Comparison of ENCODE assay signal across 2 cellular contexts in genomic region chr12:12915654-12916053, GRCh38.
TF ChIP-seq lines count a peak whose summit lies in the region.

No MANE protein-coding gene starts in this region.

TF ChIP-seq in A549, 52 proteins besides CTCF, POLR2A, EP300 and RAD21 (continued from another document):
- TF ChIP-seq TP53 (CRISPR knock-in tag; IDR thresholded peaks at IDR 0.05): no peak
- no peak for TF ChIP-seq BCL3 (IDR thresholded peaks at IDR 0.05)
- TF ChIP-seq NFE2L2 (conservative IDR thresholded peaks at IDR 0.05; ENCODE audit: low read length): no peak
- TF ChIP-seq HOXB5 (CRISPR knock-in tag; IDR thresholded peaks at IDR 0.05): no peak
- no peak for TF ChIP-seq MAX (IDR thresholded peaks at IDR 0.05)
- TF ChIP-seq, protein P1, sequence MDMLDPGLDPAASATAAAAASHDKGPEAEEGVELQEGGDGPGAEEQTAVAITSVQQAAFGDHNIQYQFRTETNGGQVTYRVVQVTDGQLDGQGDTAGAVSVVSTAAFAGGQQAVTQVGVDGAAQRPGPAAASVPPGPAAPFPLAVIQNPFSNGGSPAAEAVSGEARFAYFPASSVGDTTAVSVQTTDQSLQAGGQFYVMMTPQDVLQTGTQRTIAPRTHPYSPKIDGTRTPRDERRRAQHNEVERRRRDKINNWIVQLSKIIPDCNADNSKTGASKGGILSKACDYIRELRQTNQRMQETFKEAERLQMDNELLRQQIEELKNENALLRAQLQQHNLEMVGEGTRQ (IDR thresholded peaks at IDR 0.05): no peak
- TF ChIP-seq PBX3 (IDR thresholded peaks at IDR 0.05): no peak
- no peak for TF ChIP-seq ZFP36 (IDR thresholded peaks at IDR 0.05; ENCODE audit: borderline replicate concordance, partially characterized antibody)
- TF ChIP-seq HOXB13 (CRISPR knock-in tag; IDR thresholded peaks at IDR 0.05; ENCODE audit: low read depth): no peak

TF ChIP-seq in WTC11, 78 proteins besides CTCF, POLR2A, EP300 and RAD21 (continued from another document):
- TF ChIP-seq EMX1 (CRISPR knock-in tag; IDR thresholded peaks at IDR 0.05) (no peak), ZNF396 (CRISPR knock-in tag; IDR thresholded peaks at IDR 0.05; ENCODE audit: borderline replicate concordance) (no peak), CREB1 (CRISPR knock-in tag; IDR thresholded peaks at IDR 0.05) (no peak), CBFB (CRISPR knock-in tag; IDR thresholded peaks at IDR 0.05; ENCODE audit: low read depth) (no peak), ERG (CRISPR knock-in tag; IDR thresholded peaks at IDR 0.05) (no peak), PRRX2 (CRISPR knock-in tag; IDR thresholded peaks at IDR 0.05) (no peak), STAT6 (CRISPR knock-in tag; conservative IDR thresholded peaks at IDR 0.05; ENCODE audit: low read depth) (no peak), ZNF416 (CRISPR knock-in tag; IDR thresholded peaks at IDR 0.05) (no peak), ZNF121 (CRISPR knock-in tag; IDR thresholded peaks at IDR 0.05) (no peak), OVOL2 (CRISPR knock-in tag; IDR thresholded peaks at IDR 0.05; ENCODE audit: borderline replicate concordance) (no peak), MXD4 (CRISPR knock-in tag; IDR thresholded peaks at IDR 0.05; ENCODE audit: borderline replicate concordance) (no peak), ZNF281 (CRISPR knock-in tag; IDR thresholded peaks at IDR 0.05) (no peak), ZNF423 (CRISPR knock-in tag; IDR thresholded peaks at IDR 0.05) (no peak), SOX15 (CRISPR knock-in tag; IDR thresholded peaks at IDR 0.05) (no peak)
TF ChIP-seq in WTC11: peak in this region for 0.
